In the genomic region with DNA sequence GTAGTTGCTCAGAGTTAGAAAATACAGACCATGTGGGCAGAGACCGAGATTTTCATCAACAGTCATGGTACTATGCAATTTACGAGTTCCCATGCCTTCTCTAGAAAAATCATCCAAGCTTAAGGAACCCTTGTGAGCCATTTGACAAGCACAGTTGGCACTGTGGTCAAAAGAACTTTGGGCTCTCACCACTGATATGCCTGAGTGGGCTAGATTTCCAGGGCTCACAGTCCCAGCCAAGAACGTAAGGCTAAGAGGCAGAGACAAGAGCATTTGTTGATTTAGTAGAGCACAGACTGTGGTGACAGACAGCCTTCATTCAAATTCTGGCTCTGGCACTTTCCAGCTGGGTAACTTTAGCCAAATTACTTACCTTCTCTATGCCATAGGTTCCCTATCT, we compare ENCODE assay signal across 27 cellular contexts.
"Had no signal": no experiment of that assay in that cellular context is flagged by ENCODE, and none has a peak within 500 bp of the region (broad histone marks: within the 10 kb centered on the region; RNA-seq: fewer than 3 reads in every experiment).

No MANE protein-coding gene starts in this region.

- H3K4me3 Mint-ChIP-seq: dendritic cell treated with granulocyte-macrophage colony-stimulating factor and Interleukin-4, amounts not matched to agents 40 ng/mL and 50 ng/mL, for 4 days; effector memory CD8-positive, alpha-beta T cell had no signal

- ATAC-seq: effector memory CD8-positive, alpha-beta T cell; esophagus mucosa; foreskin keratinocyte; gastrocnemius medialis; gastroesophageal sphincter; heart right ventricle had no signal

- H3K9me3 ChIP-seq: colonic mucosa, esophagus muscularis mucosa, esophagus squamous epithelium, gastrocnemius medialis, gastroesophageal sphincter, heart right ventricle had no signal

- H3K27me3 Mint-ChIP-seq: effector memory CD8-positive, alpha-beta T cell had no signal

- DNase-seq: cerebellar nuclear complex; colonic mucosa; cortex of kidney; dermis blood vessel endothelial cell; effector CD4-positive, alpha-beta T cell; effector CD8-positive, alpha-beta T cell; effector memory CD4-positive, alpha-beta T cell; effector memory CD8-positive, alpha-beta T cell; erythroblast; esophagus squamous epithelium; foreskin fibroblast; foreskin keratinocyte; foreskin melanocyte; gastrocnemius medialis; glutamatergic neuron; head of caudate nucleus; heart right ventricle had no signal

- FAIRE-seq: colon, endometrium, endothelial cell of umbilical vein, frontal cortex had no signal

- H3K27ac Mint-ChIP-seq: dendritic cell treated with granulocyte-macrophage colony-stimulating factor and Interleukin-4, amounts not matched to agents 40 ng/mL and 50 ng/mL, for 4 days; effector memory CD8-positive, alpha-beta T cell had no signal

- H3K4me1 ChIP-seq: colonic mucosa, esophagus muscularis mucosa, esophagus squamous epithelium, foreskin keratinocyte, gastrocnemius medialis, gastroesophageal sphincter, heart right ventricle had no signal

- H3K27ac ChIP-seq: colonic mucosa, coronary artery, epithelial cell of prostate, esophagus muscularis mucosa, esophagus squamous epithelium, foreskin keratinocyte, gastrocnemius medialis, gastroesophageal sphincter, heart right ventricle had no signal

- H3K27me3 ChIP-seq: colonic mucosa, esophagus muscularis mucosa, esophagus squamous epithelium, foreskin keratinocyte, gastrocnemius medialis, gastroesophageal sphincter had no signal

- H3K36me3 ChIP-seq: colonic mucosa, esophagus muscularis mucosa, esophagus squamous epithelium, gastrocnemius medialis, gastroesophageal sphincter, heart right ventricle had no signal

- H3K4me3 ChIP-seq: colonic mucosa, coronary artery, esophagus muscularis mucosa, esophagus squamous epithelium, gastrocnemius medialis, gastroesophageal sphincter, heart right ventricle had no signal
